In genomic region chr6:152993431-152993830, GRCh38 we compare ENCODE assay signal across 1 cellular context.
TF ChIP-seq lines count a peak whose summit lies in the region.

No MANE protein-coding gene starts in this region.

TF ChIP-seq in SK-N-SH, 30 proteins besides CTCF, POLR2A, EP300 and RAD21 (continued from another document):
- no peak for TF ChIP-seq EZH2phosphoT487 (IDR thresholded peaks at IDR 0.05; ENCODE audit: borderline replicate concordance, low read depth)
- TF ChIP-seq ZBTB33 (IDR thresholded peaks at IDR 0.05; ENCODE audit: borderline replicate concordance, low read depth) = no peak
- no peak for TF ChIP-seq YY1 (IDR thresholded peaks at IDR 0.05; ENCODE audit: low read depth)
- TF ChIP-seq FOXJ3 (CRISPR knock-in tag; IDR thresholded peaks at IDR 0.05) = no peak
- no peak for TF ChIP-seq JUND (IDR thresholded peaks at IDR 0.05)
- TF ChIP-seq NFIC (IDR thresholded peaks at IDR 0.05; ENCODE audit: borderline replicate concordance) = no peak
